ENCODE assay signal across 9 cellular contexts in genomic region chr6:88141641-88142298, GRCh38. TPM values are rescaled to one million over a fixed set of nuclear protein-coding genes. Genes with fewer than 3 reads are reported as not detected.
DNase-seq lines count a peak whose midpoint lies in the region; ATAC-seq and TF ChIP-seq lines count a peak whose summit lies in the region.
"Had no signal": no experiment of that assay in that cellular context is flagged by ENCODE, and none has a peak within 500 bp of the region (broad histone marks: within the 10 kb centered on the region; RNA-seq: fewer than 3 reads in every experiment).

No MANE protein-coding gene starts in this region.

- DNase-seq in left lung = no peak
- DNase-seq in medulla oblongata (ENCODE audit: extremely low spot score) = no peak
- DNase-seq in NCI-H526 (lab: John Stamatoyannopoulos, UW) = no peak
- DNase-seq in RWPE1 (ENCODE audit: low spot score) = no peak
- DNase-seq: erythroblast had no signal

- no peaks in the 10 kb centered on the region for H3K36me3 ChIP-seq in left lung

- H3K4me1 ChIP-seq in left lung = no peaks in the 10 kb centered on the region

- H3K27me3 ChIP-seq in left lung = no peaks in the 10 kb centered on the region

- POLR2A ChIA-PET in RWPE1 (lab: Yijun Ruan, JAX; ENCODE audit: low non-redundant PET) = no interaction called here

- intact Hi-C loops in left lung (cut with DNase I) = no loop called here

- ATAC-seq in GM18519 (IDR thresholded peaks at IDR 0.05; ENCODE audit: low FRiP score, unreplicated experiment) (peak; percentile 96), GM21529 (IDR thresholded peaks at IDR 0.05; ENCODE audit: unreplicated experiment) (peak; percentile 95), HG03175 (IDR thresholded peaks at IDR 0.05; ENCODE audit: unreplicated experiment) (peak; percentile 96), left lung (peak; percentile 36), SK-N-SH treated with all-trans-retinoic acid at 6 μM for 48 hours (no peak)

- no peak overlapping the region for H3K4me3 ChIP-seq in left lung

- TF ChIP-seq CTCF in left lung (IDR thresholded peaks at IDR 0.05) = no peak
- no peak for TF ChIP-seq CTCF in RWPE1 (conservative IDR thresholded peaks at IDR 0.05; ENCODE audit: low read depth)

- no peaks in the 10 kb centered on the region for H3K9me3 ChIP-seq in left lung

- CTCF ChIA-PET in RWPE1 (lab: Yijun Ruan, JAX) = no interaction called here

- H3K27ac ChIP-seq in left lung (no peak overlapping the region), RWPE1 (no peak overlapping the region)

TF ChIP-seq in SK-N-SH treated with all-trans-retinoic acid at 6 μM for 48 hours, 23 proteins besides CTCF, POLR2A, EP300 and RAD21:
- TF ChIP-seq ZNF70 (CRISPR knock-in tag; IDR thresholded peaks at IDR 0.05) (no peak), ESRRG (CRISPR knock-in tag; IDR thresholded peaks at IDR 0.05) (no peak), TSHZ2 (CRISPR knock-in tag; IDR thresholded peaks at IDR 0.05) (no peak), GLIS3 (CRISPR knock-in tag; IDR thresholded peaks at IDR 0.05) (no peak), RARB (CRISPR knock-in tag; IDR thresholded peaks at IDR 0.05) (no peak), PATZ1 (CRISPR knock-in tag; IDR thresholded peaks at IDR 0.05; ENCODE audit: borderline replicate concordance) (no peak)

RNA-seq across cellular contexts. Expression of gene CNR1, which starts 24.4 kb away (rescaled TPM):
- total RNA-seq in left lung = 10 to 100 TPM; 16.4 to 29.8 TPM
